In genomic region chr1:27589841-27590426, GRCh38 we compare ENCODE assay signal across 10 cellular contexts. TPM values are rescaled to one million over a fixed set of nuclear protein-coding genes. Genes with fewer than 3 reads are reported as not detected.
DNase-seq lines count a peak whose midpoint lies in the region; ATAC-seq and TF ChIP-seq lines count a peak whose summit lies in the region.
"Had no signal": no experiment of that assay in that cellular context is flagged by ENCODE, and none has a peak within 500 bp of the region (broad histone marks: within the 10 kb centered on the region; RNA-seq: fewer than 3 reads in every experiment).

No MANE protein-coding gene starts in this region.

- DNase-seq in D341Med (ENCODE audit: low spot score), result peak; percentile 88
- DNase-seq in NCI-H2196 treated with DMSO at 0.1 percent for 48 hours (lab: John Stamatoyannopoulos, UW; ENCODE audit: unreplicated experiment), result peak; percentile 32
- DNase-seq in fibroblast of gingiva (ENCODE audit: low read depth), result peak; percentile 57
- no peak for DNase-seq in prostate gland (ENCODE audit: low spot score)
- DNase-seq in posterior vena cava (ENCODE audit: low spot score), result no peak
- DNase-seq in CD4-positive, alpha-beta T cell, result no peak
- no peak for DNase-seq in stimulated activated CD4-positive, alpha-beta T cell treated with anti-CD3 and anti-CD28 coated beads, Interleukin-12 subunit alpha, Interleukin-12 subunit beta, amount 100 ng/mL, for 4 hours
- DNase-seq: central memory CD4-positive, alpha-beta T cell had no signal

- H3K27ac ChIP-seq in prostate gland, result peak overlapping the region; percentile 52 to 54
- H3K27ac ChIP-seq in CD4-positive, alpha-beta T cell (ENCODE audit: low read depth, low read length), result no peak overlapping the region

- H3K36me3 ChIP-seq in prostate gland, result no peaks in the 10 kb centered on the region

- no peak overlapping the region for H3K4me3 ChIP-seq in prostate gland
- H3K4me3 ChIP-seq: lung had no signal

- H3K4me1 Mint-ChIP-seq in CD4-positive, alpha-beta T cell (ENCODE audit: low read depth), result no peaks in the 10 kb centered on the region

- ATAC-seq in CD4-positive, alpha-beta T cell (ENCODE audit: poor library complexity), result no peak
- ATAC-seq in HG03280 (IDR thresholded peaks at IDR 0.05; ENCODE audit: unreplicated experiment), result no peak

- peaks cover 12% of the 10 kb centered on the region for H3K4me1 ChIP-seq in prostate gland (replicated peaks)

- H3K27ac Mint-ChIP-seq in CD4-positive, alpha-beta T cell, result no peak overlapping the region

- peaks cover 3% of the 10 kb centered on the region for H3K36me3 Mint-ChIP-seq in CD4-positive, alpha-beta T cell (ENCODE audit: low read depth)

- no peaks in the 10 kb centered on the region for H3K9me3 Mint-ChIP-seq in CD4-positive, alpha-beta T cell

- H3K27me3 Mint-ChIP-seq in CD4-positive, alpha-beta T cell, result no peaks in the 10 kb centered on the region

- H3K4me3 Mint-ChIP-seq in CD4-positive, alpha-beta T cell, result no peak overlapping the region

- no peak for TF ChIP-seq POLR2A in prostate gland (IDR thresholded peaks at IDR 0.05)

- H3K27me3 ChIP-seq in prostate gland (replicated peaks; ENCODE audit: insufficient read depth), result no peaks in the 10 kb centered on the region
- no peaks in the 10 kb centered on the region for H3K27me3 ChIP-seq in CD4-positive, alpha-beta T cell (ENCODE audit: control insufficient read depth, insufficient read depth, low read length)

- intact Hi-C loops in prostate gland (cut with DNase I) (no loop called here), posterior vena cava (cut with DNase I) (loop anchor here in 1 of 2 donors (5.0 kb wide), 1 partner anchor 178 kb away; no protein-coding TSS in a partner anchor)
- intact Hi-C loops in CD4-positive, alpha-beta T cell (cut with DNase I, micrococcal nuclease), result no loop called here

- 19% methylated on average over 13 of the region's 13 CpGs for WGBS in prostate gland

- H3K9me3 ChIP-seq in prostate gland, result no peaks in the 10 kb centered on the region
- H3K9me3 ChIP-seq in CD4-positive, alpha-beta T cell (ENCODE audit: control insufficient read depth, low read length), result no peaks in the 10 kb centered on the region

- TF ChIP-seq CTCF in prostate gland (IDR thresholded peaks at IDR 0.05), result no peak
- TF ChIP-seq CTCF in CD4-positive, alpha-beta T cell (IDR thresholded peaks at IDR 0.05), result no peak

- CTCF ChIA-PET in CD4-positive, alpha-beta T cell (lab: Charles Lee), result no interaction called here

- POLR2A ChIA-PET in CD4-positive, alpha-beta T cell (lab: Charles Lee), result interaction anchor here (0.7 kb wide), 1 partner anchor 55 kb away, joined by 3 read pairs; no protein-coding TSS in a partner anchor

RNA-seq across cellular contexts. Expression of gene AHDC1, which starts 14.0 kb away (rescaled TPM):
- total RNA-seq in prostate gland (10 to 100 TPM; 27.1 to 83.7 TPM), posterior vena cava (10 to 100 TPM; 54.5 to 58.3 TPM)
- 10 to 100 TPM; 20.8 to 22.9 TPM for total RNA-seq in CD4-positive, alpha-beta T cell

RNA-seq across cellular contexts. Expression of gene FGR, which starts 45.1 kb away (rescaled TPM):
- total RNA-seq in prostate gland, result 10 to 100 TPM in 1 of 2 donors, 1 to 10 TPM in 1; 4.0 to 10.8 TPM
- total RNA-seq in posterior vena cava, result 10 to 100 TPM; 21.9 to 22.5 TPM
- total RNA-seq in CD4-positive, alpha-beta T cell, result 1 to 10 TPM; 3.0 to 3.2 TPM

Comparison
In these comparisons a context has a peak if more than half of its experiments do, and no peak if none do; other contexts are left out.
1. DNase-seq: peak in D341Med (single experiment), NCI-H2196 treated with DMSO at 0.1 percent for 48 hours (single experiment) and fibroblast of gingiva (single experiment); none in prostate gland (single experiment), posterior vena cava (single experiment), CD4-positive, alpha-beta T cell (0 of 10) and stimulated activated CD4-positive, alpha-beta T cell treated with anti-CD3 and anti-CD28 coated beads, Interleukin-12 subunit alpha, Interleukin-12 subunit beta, amount 100 ng/mL, for 4 hours (single experiment).